Comparison of ENCODE assay signal across 9 cellular contexts in the genomic region with DNA sequence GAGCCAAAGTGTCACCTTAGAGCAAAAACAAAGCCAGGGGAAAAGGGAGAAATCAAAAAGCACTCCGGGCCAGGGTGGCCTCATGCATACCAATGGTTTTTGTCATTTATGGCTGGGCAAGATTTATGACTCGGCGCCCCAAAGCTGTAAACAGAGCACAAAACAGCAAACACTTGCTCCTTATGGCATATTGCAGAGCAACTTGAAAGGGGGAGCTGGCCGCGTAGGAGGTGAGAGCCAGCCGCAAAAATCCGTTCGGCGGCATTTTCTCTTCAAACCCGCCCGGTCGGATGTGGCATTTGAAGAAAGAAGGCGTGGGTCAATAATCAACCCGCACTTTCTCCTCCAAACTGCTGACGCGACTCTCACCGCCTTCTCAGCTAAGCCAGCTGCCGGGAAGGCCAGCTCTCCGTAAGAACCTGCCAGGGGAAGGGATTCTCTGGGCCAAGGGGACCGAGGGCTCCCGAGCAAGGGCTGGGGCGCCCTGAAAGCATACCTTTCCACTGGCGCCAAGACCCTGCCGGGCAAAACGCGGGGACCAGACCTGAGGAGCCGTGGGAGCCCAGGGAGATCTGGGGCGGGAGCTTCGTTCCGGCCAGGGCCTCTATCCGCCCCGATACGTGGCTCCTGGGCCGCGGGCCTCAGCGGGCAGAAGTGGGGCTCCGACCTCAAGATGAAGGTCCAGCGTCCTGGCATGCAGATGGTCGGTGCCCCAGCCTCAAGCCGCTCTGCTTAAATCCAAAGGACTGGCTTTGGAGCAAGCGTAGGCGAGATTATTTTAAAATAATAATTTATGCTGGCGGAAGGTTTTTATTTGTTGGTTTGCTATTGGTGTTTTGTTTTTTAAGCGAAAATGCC. TPM values are rescaled to one million over a fixed set of nuclear protein-coding genes. Genes with fewer than 3 reads are reported as not detected.
DNase-seq lines count a peak whose midpoint lies in the region; ATAC-seq and TF ChIP-seq lines count a peak whose summit lies in the region.
"Had no signal": no experiment of that assay in that cellular context is flagged by ENCODE, and none has a peak within 500 bp of the region (broad histone marks: within the 10 kb centered on the region; RNA-seq: fewer than 3 reads in every experiment).

No MANE protein-coding gene starts in this region.

- peak overlapping the region; percentile 78 for H3K4me3 Mint-ChIP-seq in Calu3 (ENCODE audit: low read depth, unreplicated experiment)
- H3K4me3 Mint-ChIP-seq in stimulated activated memory B cell treated with anti-CD40 and anti-IgM and Interleukin-4, amounts not matched to agents 10 μg/mL and 1 μg/mL and 100 μg/mL, for 72 hours: no peak overlapping the region

- H3K23ac ChIP-seq in mesendoderm (ENCODE audit: low read length): no peak overlapping the region

- H3K36me3 Mint-ChIP-seq in Calu3 (ENCODE audit: insufficient read depth, unreplicated experiment): peaks cover 56% of the 10 kb centered on the region
- no peaks in the 10 kb centered on the region for H3K36me3 Mint-ChIP-seq in stimulated activated memory B cell treated with anti-CD40 and anti-IgM and Interleukin-4, amounts not matched to agents 10 μg/mL and 1 μg/mL and 100 μg/mL, for 72 hours

- H3K4me1 ChIP-seq in adipocyte (ENCODE audit: control insufficient read depth, insufficient read depth, low read length) (peaks cover 64% of the 10 kb centered on the region), mesendoderm (ENCODE audit: control insufficient read depth, low read depth, low read length) (no peaks in the 10 kb centered on the region)

- H3K79me1 ChIP-seq in mesendoderm (ENCODE audit: low read length): no peaks in the 10 kb centered on the region

- no peaks in the 10 kb centered on the region for H3K9me3 Mint-ChIP-seq in Calu3 (ENCODE audit: low read depth, unreplicated experiment)
- no peaks in the 10 kb centered on the region for H3K9me3 Mint-ChIP-seq in stimulated activated memory B cell treated with anti-CD40 and anti-IgM and Interleukin-4, amounts not matched to agents 10 μg/mL and 1 μg/mL and 100 μg/mL, for 72 hours

- H2BK5ac ChIP-seq in mesendoderm (ENCODE audit: low read length): no peak overlapping the region

- H3K9ac ChIP-seq in adipocyte (ENCODE audit: low read length): peak overlapping the region; percentile 77
- no peak overlapping the region for H3K9ac ChIP-seq in mesendoderm (ENCODE audit: low read length)

- CTCF ChIA-PET in Calu3 (lab: Charles Lee): interaction anchor here (0.7 to 2.6 kb wide), 2 partner anchors 16 to 760 kb away, joined by 3 to 19 read pairs; no protein-coding TSS in a partner anchor

- H3K18ac ChIP-seq in mesendoderm (ENCODE audit: low read length): no peak overlapping the region

- no TSS peak for BruUV-seq in Calu3 (replicated peaks; lab: Mats Ljungman, UMichigan)

- peak overlapping the region; percentile 67 for H3K4me3 ChIP-seq in adipocyte (ENCODE audit: low read length)
- H3K4me3 ChIP-seq in mesendoderm (ENCODE audit: low read length): no peak overlapping the region

- TF ChIP-seq CTCF in Calu3 (IDR thresholded peaks at IDR 0.05; ENCODE audit: unreplicated experiment): no peak

- H3K4me2 ChIP-seq in mesendoderm (ENCODE audit: low read length): no peak overlapping the region

- WGBS in mesendoderm (ENCODE audit: extremely low coverage, insufficient coverage, low lambda C conversion rate): no CpG with 5 or more reads among the region's 44 CpGs

- no peak for ATAC-seq in HG03439 (IDR thresholded peaks at IDR 0.05; ENCODE audit: unreplicated experiment)
- no peak for ATAC-seq in stimulated activated memory B cell treated with anti-CD40 and anti-IgM and Interleukin-4, amounts not matched to agents 10 μg/mL and 1 μg/mL and 100 μg/mL, for 72 hours

- H3K27me3 Mint-ChIP-seq in Calu3 (ENCODE audit: unreplicated experiment): no peaks in the 10 kb centered on the region
- peaks cover 14% of the 10 kb centered on the region for H3K27me3 Mint-ChIP-seq in stimulated activated memory B cell treated with anti-CD40 and anti-IgM and Interleukin-4, amounts not matched to agents 10 μg/mL and 1 μg/mL and 100 μg/mL, for 72 hours

- no peaks in the 10 kb centered on the region for H3K79me2 ChIP-seq in mesendoderm (ENCODE audit: control insufficient read depth, insufficient read depth, low read length)

- peak overlapping the region; percentile 74 for H3K27ac Mint-ChIP-seq in Calu3 (ENCODE audit: unreplicated experiment)
- no peak overlapping the region for H3K27ac Mint-ChIP-seq in stimulated activated memory B cell treated with anti-CD40 and anti-IgM and Interleukin-4, amounts not matched to agents 10 μg/mL and 1 μg/mL and 100 μg/mL, for 72 hours

- no peak overlapping the region for H2BK15ac ChIP-seq in mesendoderm (replicated peaks; ENCODE audit: low read depth)

- DNase-seq in Calu3 (peak; percentile 84), adipocyte (ENCODE audit: low read depth) (no peak), mesendoderm (peak; percentile 64)
- no peak for DNase-seq in activated CD4-positive, alpha-beta T cell treated with anti-CD3 and anti-CD28 coated beads for 48 hours
- DNase-seq: C1 segment of cervical spinal cord, T-helper 9 cell had no signal

- H3K9me3 ChIP-seq in adipocyte (ENCODE audit: control insufficient read depth, low read length): no peaks in the 10 kb centered on the region

- no peak overlapping the region for H2AK5ac ChIP-seq in mesendoderm (ENCODE audit: low read length)

- no peak overlapping the region for H4K8ac ChIP-seq in mesendoderm (ENCODE audit: low read depth, low read length)

- no peak overlapping the region for H4K5ac ChIP-seq in mesendoderm (ENCODE audit: low read length)

- peaks cover 65% of the 10 kb centered on the region for H3K4me1 Mint-ChIP-seq in Calu3 (ENCODE audit: low read depth, unreplicated experiment)
- H3K4me1 Mint-ChIP-seq in stimulated activated memory B cell treated with anti-CD40 and anti-IgM and Interleukin-4, amounts not matched to agents 10 μg/mL and 1 μg/mL and 100 μg/mL, for 72 hours: no peaks in the 10 kb centered on the region

- peaks cover 9% of the 10 kb centered on the region for H3K36me3 ChIP-seq in adipocyte (ENCODE audit: control insufficient read depth, insufficient read depth, low read length, severe bottlenecking)
- no peaks in the 10 kb centered on the region for H3K36me3 ChIP-seq in mesendoderm (ENCODE audit: control insufficient read depth, insufficient read depth, low read length)

- H2BK120ac ChIP-seq in mesendoderm (ENCODE audit: low read depth, low read length): no peak overlapping the region

- intact Hi-C loops in Calu3 (cut with micrococcal nuclease; ENCODE audit: unreplicated experiment): loop anchor here (2.0 kb wide), 1 partner anchor 17 kb away; no protein-coding TSS in a partner anchor

- H3K4ac ChIP-seq in mesendoderm (ENCODE audit: low read depth, low read length): no peak overlapping the region

- H3K27me3 ChIP-seq in adipocyte (replicated peaks; ENCODE audit: control insufficient read depth, insufficient read depth, low read length) (no peaks in the 10 kb centered on the region), mesendoderm (ENCODE audit: insufficient read depth, low read length, poor library complexity) (peaks cover 86% of the 10 kb centered on the region)

- H3K56ac ChIP-seq in mesendoderm (ENCODE audit: low read length): no peak overlapping the region

- no peak overlapping the region for H3K27ac ChIP-seq in mesendoderm (ENCODE audit: low read depth, low read length)

RNA-seq across cellular contexts. Expression of a gene that starts 12.9 kb away (rescaled TPM):
- 1.9 and 3.2 TPM in 2 replicates for total RNA-seq in Calu3 (2022)
- 0.04 TPM for polyA plus RNA-seq in mesendoderm (2013, experiment 1 of 2)
- polyA plus RNA-seq in mesendoderm (2013, experiment 2 of 2): 0.03 TPM
- total RNA-seq: cerebellum had no signal

RNA-seq across cellular contexts. Expression of a gene that starts 15.2 kb away (rescaled TPM):
- 1.0 and 1.2 TPM in 2 replicates for total RNA-seq in Calu3 (2022)
- polyA plus RNA-seq in mesendoderm (2013, experiment 1 of 2): not detected
- polyA plus RNA-seq in mesendoderm (2013, experiment 2 of 2): not detected
- total RNA-seq: cerebellum had no signal

RNA-seq across cellular contexts. Expression of a gene that starts 19.6 kb away (rescaled TPM):
- total RNA-seq in Calu3 (2022): 0.24 and 0.44 TPM in 2 replicates
- 0.56 TPM for polyA plus RNA-seq in mesendoderm (2013, experiment 1 of 2)
- 0.91 TPM for polyA plus RNA-seq in mesendoderm (2013, experiment 2 of 2)
- total RNA-seq: cerebellum had no signal

RNA-seq across cellular contexts. Expression of a gene that starts 28.1 kb away (rescaled TPM):
- 8.3 and 10.6 TPM in 2 replicates for total RNA-seq in Calu3 (2022)
- not detected for polyA plus RNA-seq in mesendoderm (2013, experiment 1 of 2)
- polyA plus RNA-seq in mesendoderm (2013, experiment 2 of 2): not detected
- total RNA-seq: cerebellum had no signal

RNA-seq across cellular contexts. Expression of a gene that starts 32.2 kb away (rescaled TPM):
- total RNA-seq in Calu3 (2022): 11.4 and 12.4 TPM in 2 replicates
- polyA plus RNA-seq in mesendoderm (2013, experiment 1 of 2): not detected
- polyA plus RNA-seq in mesendoderm (2013, experiment 2 of 2): not detected
- total RNA-seq: cerebellum had no signal

Comparison
In these comparisons a context has a peak if more than half of its experiments do, and no peak if none do; other contexts are left out.
1. DNase-seq: peak in Calu3 (single experiment) and mesendoderm (single experiment); none in adipocyte (single experiment) and activated CD4-positive, alpha-beta T cell treated with anti-CD3 and anti-CD28 coated beads for 48 hours (single experiment).